Comparison of ENCODE assay signal across 9 cellular contexts in the genomic region with DNA sequence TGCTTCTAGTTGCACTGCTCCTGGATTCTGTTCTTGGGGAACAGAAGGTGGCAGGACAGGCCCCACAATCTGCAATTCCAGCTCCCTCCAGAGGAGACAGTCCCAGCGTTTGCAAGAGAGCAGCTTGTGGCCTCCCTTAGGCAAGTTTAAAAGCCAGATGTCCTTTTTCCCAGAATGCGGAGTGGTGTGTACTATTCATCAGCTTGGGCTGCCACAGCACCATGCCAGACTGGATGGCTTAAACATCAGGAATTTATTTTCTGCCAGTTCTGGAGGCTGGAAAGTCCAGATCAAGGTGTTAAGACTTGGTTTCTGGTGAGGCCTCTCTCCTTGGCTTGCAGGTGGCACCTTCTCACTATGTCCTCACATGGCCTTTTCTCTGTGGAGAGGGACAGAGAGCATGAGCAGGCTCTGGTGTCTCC. TPM values are rescaled to one million over a fixed set of nuclear protein-coding genes. Genes with fewer than 3 reads are reported as not detected.
A peak's percentile ranks its signal among the peaks of the same experiment; 100 is the strongest.
DNase-seq lines count a peak whose midpoint lies in the region; ATAC-seq and TF ChIP-seq lines count a peak whose summit lies in the region.
"Had no signal": no experiment of that assay in that cellular context is flagged by ENCODE, and none has a peak within 500 bp of the region (broad histone marks: within the 10 kb centered on the region; RNA-seq: fewer than 3 reads in every experiment).

No MANE protein-coding gene starts in this region.

- no peak overlapping the region for H3K4me3 ChIP-seq in fibroblast of the aortic adventitia (ENCODE audit: low read depth, low read length)

- in situ Hi-C loops in SK-MEL-5 (cut with HindIII; ENCODE audit: low pct_unique_long_range_greater_than_20kb, low sequenced_read_pairs), result no loop called here

- H3K4me1 Mint-ChIP-seq in stimulated activated naive B cell treated with anti-CD40 and anti-IgM and Interleukin-4, amounts not matched to agents 10 μg/mL and 1 μg/mL and 100 μg/mL, for 72 hours, result peaks cover 52 to 63% of the 10 kb centered on the region in 2 donors

- peaks cover 3 to 4% of the 10 kb centered on the region in 2 donors for H3K36me3 Mint-ChIP-seq in stimulated activated naive B cell treated with anti-CD40 and anti-IgM and Interleukin-4, amounts not matched to agents 10 μg/mL and 1 μg/mL and 100 μg/mL, for 72 hours
- H3K36me3 Mint-ChIP-seq: IgD-negative memory B cell had no signal

- no peak overlapping the region for H3K4me3 Mint-ChIP-seq in stimulated activated naive B cell treated with anti-CD40 and anti-IgM and Interleukin-4, amounts not matched to agents 10 μg/mL and 1 μg/mL and 100 μg/mL, for 72 hours

- no peaks in the 10 kb centered on the region for H3K27me3 Mint-ChIP-seq in stimulated activated naive B cell treated with anti-CD40 and anti-IgM and Interleukin-4, amounts not matched to agents 10 μg/mL and 1 μg/mL and 100 μg/mL, for 72 hours

- TF ChIP-seq CTCF in GM12874 (IDR thresholded peaks at IDR 0.05; ENCODE audit: insufficient read depth, low read depth, low read length) (peak; percentile 46; the same call in 1 of the 2 replicates), fibroblast of the aortic adventitia (IDR thresholded peaks at IDR 0.05; ENCODE audit: insufficient read depth, low read length) (peak; percentile 48)

- H3K27ac Mint-ChIP-seq in stimulated activated naive B cell treated with anti-CD40 and anti-IgM and Interleukin-4, amounts not matched to agents 10 μg/mL and 1 μg/mL and 100 μg/mL, for 72 hours, result no peak overlapping the region

- DNase-seq in AG20443 (ENCODE audit: low spot score), result peak; percentile 54
- peak; percentile 76 for DNase-seq in SK-MEL-5 (ENCODE audit: low read depth, low spot score)
- DNase-seq in fibroblast of the aortic adventitia (ENCODE audit: low read depth), result no peak
- DNase-seq in stimulated activated naive B cell treated with anti-CD40 and anti-IgM and Interleukin-4, amounts not matched to agents 10 μg/mL and 1 μg/mL and 100 μg/mL, for 72 hours, result no peak
- no peak for DNase-seq in cerebellar nuclear complex (lab: John Stamatoyannopoulos, UW)
- DNase-seq in NCI-H526 treated with DMSO at 0.1 percent for 48 hours (lab: John Stamatoyannopoulos, UW), result no peak
- no peak for DNase-seq in NCI-H774 (lab: John Stamatoyannopoulos, UW)

- ATAC-seq in stimulated activated naive B cell treated with anti-CD40 and anti-IgM and Interleukin-4, amounts not matched to agents 10 μg/mL and 1 μg/mL and 100 μg/mL, for 72 hours (replicated peaks), result no peak

- peaks cover 4 to 5% of the 10 kb centered on the region in 2 donors for H3K9me3 Mint-ChIP-seq in stimulated activated naive B cell treated with anti-CD40 and anti-IgM and Interleukin-4, amounts not matched to agents 10 μg/mL and 1 μg/mL and 100 μg/mL, for 72 hours
- H3K9me3 Mint-ChIP-seq: IgD-negative memory B cell had no signal

RNA-seq across cellular contexts. Expression of gene MIAT, which starts 11.7 kb away (rescaled TPM):
- total RNA-seq in SK-MEL-5 (2014; rRNA removed; shearing (Covaris generic)), result 0.32 and 0.45 TPM in 2 replicates
- polyA plus RNA-seq in SK-MEL-5 (2015; cell fraction: cytosol; rRNA removed), result 0.04 and 0.08 TPM in 2 replicates
- 1.4 and 1.8 TPM in 2 replicates for polyA plus RNA-seq in SK-MEL-5 (2015; cell fraction: nucleus; rRNA removed)
- 0.72 and 2.0 TPM in 2 replicates for total RNA-seq in fibroblast of the aortic adventitia (ENCODE audit: low replicate concordance)

RNA-seq across cellular contexts. Expression of gene CRYBA4, which starts 47.3 kb away (rescaled TPM):
- 0.21 and 0.29 TPM in 2 replicates for total RNA-seq in SK-MEL-5 (2014; rRNA removed; shearing (Covaris generic))
- polyA plus RNA-seq in SK-MEL-5 (2015; cell fraction: cytosol; rRNA removed), result not detected in 2 replicates
- 0.68 TPM in 1 of 2 replicates, not detected in the other for polyA plus RNA-seq in SK-MEL-5 (2015; cell fraction: nucleus; rRNA removed)
- not detected in 2 replicates for total RNA-seq in fibroblast of the aortic adventitia (ENCODE audit: low replicate concordance)
- polyA plus RNA-seq: IgD-negative memory B cell had no signal

RNA-seq across cellular contexts. Expression of gene CRYBB1, which starts 51.2 kb away (rescaled TPM):
- not detected in 2 replicates for total RNA-seq in SK-MEL-5 (2014; rRNA removed; shearing (Covaris generic))
- not detected in 2 replicates for polyA plus RNA-seq in SK-MEL-5 (2015; cell fraction: cytosol; rRNA removed)
- not detected in 2 replicates for polyA plus RNA-seq in SK-MEL-5 (2015; cell fraction: nucleus; rRNA removed)
- total RNA-seq in fibroblast of the aortic adventitia (ENCODE audit: low replicate concordance), result not detected in 2 replicates

Comparison
In these comparisons a context has a peak if more than half of its experiments do, and no peak if none do; other contexts are left out.
1. DNase-seq: peak in AG20443 (single experiment) and SK-MEL-5 (single experiment); none in fibroblast of the aortic adventitia (single experiment), stimulated activated naive B cell treated with anti-CD40 and anti-IgM and Interleukin-4, amounts not matched to agents 10 μg/mL and 1 μg/mL and 100 μg/mL, for 72 hours (single experiment), cerebellar nuclear complex (0 of 2), NCI-H526 treated with DMSO at 0.1 percent for 48 hours (single experiment) and NCI-H774 (single experiment).